In the genomic region with DNA sequence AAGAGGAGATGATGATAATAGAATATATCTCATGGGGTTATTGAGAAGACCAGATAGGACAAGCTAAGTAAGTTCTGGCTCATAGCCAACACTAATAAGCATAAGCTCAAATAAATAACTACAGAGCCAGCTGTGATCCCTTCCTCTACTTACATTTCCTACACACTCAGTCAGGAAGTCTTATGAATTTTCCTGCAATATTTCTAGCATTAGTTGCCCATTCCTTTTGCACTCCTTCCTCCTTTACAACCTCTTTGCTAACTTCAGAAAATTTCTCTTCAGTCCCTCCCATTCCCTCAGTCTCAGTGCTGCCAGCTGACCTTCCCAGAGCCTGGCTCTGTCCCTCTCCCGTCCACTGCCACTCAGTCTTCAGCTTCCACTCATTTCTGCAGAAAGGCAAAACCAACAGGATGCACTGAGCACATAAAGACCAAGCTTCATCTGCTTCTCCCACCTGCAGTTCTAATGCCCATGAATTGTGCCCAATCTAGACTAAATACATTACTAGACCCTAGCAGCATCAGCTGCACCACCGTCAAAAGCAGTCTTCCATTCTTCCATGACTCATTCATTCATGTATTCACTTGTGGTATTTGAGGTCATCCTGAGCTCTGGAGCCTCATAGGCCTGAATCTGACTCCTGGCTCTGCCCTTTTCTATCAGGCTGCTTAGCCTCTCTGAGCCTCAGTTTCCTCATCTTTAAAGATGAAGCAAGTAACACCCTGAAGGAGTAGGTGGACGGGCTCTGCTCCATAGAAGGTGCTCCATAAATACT, we compare ENCODE assay signal across 1 cellular context.
TF ChIP-seq lines count a peak whose summit lies in the region.

No MANE protein-coding gene starts in this region.

TF ChIP-seq in GM23338, 12 proteins besides CTCF, POLR2A, EP300 and RAD21:
- TF ChIP-seq, protein P1, sequence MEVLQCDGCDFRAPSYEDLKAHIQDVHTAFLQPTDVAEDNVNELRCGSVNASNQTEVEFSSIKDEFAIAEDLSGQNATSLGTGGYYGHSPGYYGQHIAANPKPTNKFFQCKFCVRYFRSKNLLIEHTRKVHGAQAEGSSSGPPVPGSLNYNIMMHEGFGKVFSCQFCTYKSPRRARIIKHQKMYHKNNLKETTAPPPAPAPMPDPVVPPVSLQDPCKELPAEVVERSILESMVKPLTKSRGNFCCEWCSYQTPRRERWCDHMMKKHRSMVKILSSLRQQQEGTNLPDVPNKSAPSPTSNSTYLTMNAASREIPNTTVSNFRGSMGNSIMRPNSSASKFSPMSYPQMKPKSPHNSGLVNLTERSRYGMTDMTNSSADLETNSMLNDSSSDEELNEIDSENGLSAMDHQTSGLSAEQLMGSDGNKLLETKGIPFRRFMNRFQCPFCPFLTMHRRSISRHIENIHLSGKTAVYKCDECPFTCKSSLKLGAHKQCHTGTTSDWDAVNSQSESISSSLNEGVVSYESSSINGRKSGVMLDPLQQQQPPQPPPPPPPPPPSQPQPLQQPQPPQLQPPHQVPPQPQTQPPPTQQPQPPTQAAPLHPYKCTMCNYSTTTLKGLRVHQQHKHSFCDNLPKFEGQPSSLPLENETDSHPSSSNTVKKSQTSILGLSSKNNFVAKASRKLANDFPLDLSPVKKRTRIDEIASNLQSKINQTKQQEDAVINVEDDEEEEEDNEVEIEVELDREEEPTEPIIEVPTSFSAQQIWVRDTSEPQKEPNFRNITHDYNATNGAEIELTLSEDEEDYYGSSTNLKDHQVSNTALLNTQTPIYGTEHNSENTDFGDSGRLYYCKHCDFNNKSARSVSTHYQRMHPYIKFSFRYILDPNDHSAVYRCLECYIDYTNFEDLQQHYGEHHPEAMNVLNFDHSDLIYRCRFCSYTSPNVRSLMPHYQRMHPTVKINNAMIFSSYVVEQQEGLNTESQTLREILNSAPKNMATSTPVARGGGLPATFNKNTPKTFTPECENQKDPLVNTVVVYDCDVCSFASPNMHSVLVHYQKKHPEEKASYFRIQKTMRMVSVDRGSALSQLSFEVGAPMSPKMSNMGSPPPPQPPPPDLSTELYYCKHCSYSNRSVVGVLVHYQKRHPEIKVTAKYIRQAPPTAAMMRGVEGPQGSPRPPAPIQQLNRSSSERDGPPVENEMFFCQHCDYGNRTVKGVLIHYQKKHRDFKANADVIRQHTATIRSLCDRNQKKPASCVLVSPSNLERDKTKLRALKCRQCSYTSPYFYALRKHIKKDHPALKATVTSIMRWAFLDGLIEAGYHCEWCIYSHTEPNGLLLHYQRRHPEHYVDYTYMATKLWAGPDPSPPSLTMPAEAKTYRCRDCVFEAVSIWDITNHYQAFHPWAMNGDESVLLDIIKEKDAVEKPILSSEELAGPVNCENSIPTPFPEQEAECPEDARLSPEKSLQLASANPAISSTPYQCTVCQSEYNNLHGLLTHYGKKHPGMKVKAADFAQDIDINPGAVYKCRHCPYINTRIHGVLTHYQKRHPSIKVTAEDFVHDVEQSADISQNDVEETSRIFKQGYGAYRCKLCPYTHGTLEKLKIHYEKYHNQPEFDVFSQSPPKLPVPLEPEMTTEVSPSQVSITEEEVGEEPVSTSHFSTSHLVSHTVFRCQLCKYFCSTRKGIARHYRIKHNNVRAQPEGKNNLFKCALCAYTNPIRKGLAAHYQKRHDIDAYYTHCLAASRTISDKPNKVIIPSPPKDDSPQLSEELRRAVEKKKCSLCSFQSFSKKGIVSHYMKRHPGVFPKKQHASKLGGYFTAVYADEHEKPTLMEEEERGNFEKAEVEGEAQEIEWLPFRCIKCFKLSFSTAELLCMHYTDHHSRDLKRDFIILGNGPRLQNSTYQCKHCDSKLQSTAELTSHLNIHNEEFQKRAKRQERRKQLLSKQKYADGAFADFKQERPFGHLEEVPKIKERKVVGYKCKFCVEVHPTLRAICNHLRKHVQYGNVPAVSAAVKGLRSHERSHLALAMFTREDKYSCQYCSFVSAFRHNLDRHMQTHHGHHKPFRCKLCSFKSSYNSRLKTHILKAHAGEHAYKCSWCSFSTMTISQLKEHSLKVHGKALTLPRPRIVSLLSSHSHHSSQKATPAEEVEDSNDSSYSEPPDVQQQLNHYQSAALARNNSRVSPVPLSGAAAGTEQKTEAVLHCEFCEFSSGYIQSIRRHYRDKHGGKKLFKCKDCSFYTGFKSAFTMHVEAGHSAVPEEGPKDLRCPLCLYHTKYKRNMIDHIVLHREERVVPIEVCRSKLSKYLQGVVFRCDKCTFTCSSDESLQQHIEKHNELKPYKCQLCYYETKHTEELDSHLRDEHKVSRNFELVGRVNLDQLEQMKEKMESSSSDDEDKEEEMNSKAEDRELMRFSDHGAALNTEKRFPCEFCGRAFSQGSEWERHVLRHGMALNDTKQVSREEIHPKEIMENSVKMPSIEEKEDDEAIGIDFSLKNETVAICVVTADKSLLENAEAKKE (CRISPR knock-in tag; IDR thresholded peaks at IDR 0.05), result no peak
- TF ChIP-seq, protein P2, sequence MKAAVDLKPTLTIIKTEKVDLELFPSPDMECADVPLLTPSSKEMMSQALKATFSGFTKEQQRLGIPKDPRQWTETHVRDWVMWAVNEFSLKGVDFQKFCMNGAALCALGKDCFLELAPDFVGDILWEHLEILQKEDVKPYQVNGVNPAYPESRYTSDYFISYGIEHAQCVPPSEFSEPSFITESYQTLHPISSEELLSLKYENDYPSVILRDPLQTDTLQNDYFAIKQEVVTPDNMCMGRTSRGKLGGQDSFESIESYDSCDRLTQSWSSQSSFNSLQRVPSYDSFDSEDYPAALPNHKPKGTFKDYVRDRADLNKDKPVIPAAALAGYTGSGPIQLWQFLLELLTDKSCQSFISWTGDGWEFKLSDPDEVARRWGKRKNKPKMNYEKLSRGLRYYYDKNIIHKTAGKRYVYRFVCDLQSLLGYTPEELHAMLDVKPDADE (IDR thresholded peaks at IDR 0.05), result no peak
